ENCODE assay signal across 1 cellular context in genomic region chr9:105647595-105648349, GRCh38.
A peak's percentile ranks its signal among the peaks of the same experiment; 100 is the strongest.
TF ChIP-seq lines count a peak whose summit lies in the region.

No MANE protein-coding gene starts in this region.

TF ChIP-seq in K562, 482 proteins besides CTCF, POLR2A, EP300 and RAD21 (continued from another document and continues in another):
- TF ChIP-seq ZNF277 (CRISPR knock-in tag; IDR thresholded peaks at IDR 0.05; ENCODE audit: borderline replicate concordance) (no peak), MYNN (IDR thresholded peaks at IDR 0.05) (peak; percentile 93), MYNN (CRISPR knock-in tag; IDR thresholded peaks at IDR 0.05) (no peak), STAT5B (CRISPR knock-in tag; IDR thresholded peaks at IDR 0.05) (no peak), NFE2L1 (tag; IDR thresholded peaks at IDR 0.05; ENCODE audit: borderline replicate concordance, low read depth) (no peak), ZNF780A (CRISPR knock-in tag; IDR thresholded peaks at IDR 0.05) (no peak), ZC3H8 (IDR thresholded peaks at IDR 0.05) (no peak), FOXA1 (IDR thresholded peaks at IDR 0.05; ENCODE audit: borderline replicate concordance) (peak; percentile 95), NR2C1 (IDR thresholded peaks at IDR 0.05) (no peak), NR2C1 (tag; IDR thresholded peaks at IDR 0.05) (no peak), ZNF143 (CRISPR knock-in tag; IDR thresholded peaks at IDR 0.05) (no peak), FOXP1 (CRISPR knock-in tag; IDR thresholded peaks at IDR 0.05) (no peak), FOXM1 (IDR thresholded peaks at IDR 0.05; ENCODE audit: low read depth) (peak; percentile 91), FOXM1 (CRISPR knock-in tag; IDR thresholded peaks at IDR 0.05; ENCODE audit: low read depth) (no peak), RNF219 (CRISPR knock-in tag; IDR thresholded peaks at IDR 0.05) (no peak), THAP7 (CRISPR knock-in tag; IDR thresholded peaks at IDR 0.05) (no peak), NCOA1 (IDR thresholded peaks at IDR 0.05; ENCODE audit: low read depth) (peak; percentile 89), MYC (IDR thresholded peaks at IDR 0.05; ENCODE audit: low read depth, low read length) (0 out of 2 replicates have a peak, but pooled peaks have one; percentile 12), MYC (CRISPR knock-in tag; IDR thresholded peaks at IDR 0.05; ENCODE audit: borderline replicate concordance, low read depth) (no peak), CBFB (CRISPR knock-in tag; IDR thresholded peaks at IDR 0.05) (no peak), ELF1 (tag; IDR thresholded peaks at IDR 0.05) (no peak), SRSF3 (IDR thresholded peaks at IDR 0.05; ENCODE audit: insufficient read depth, low read length) (no peak), NFYB (IDR thresholded peaks at IDR 0.05; ENCODE audit: extremely low read depth, insufficient read length) (no peak), ASH1L (IDR thresholded peaks at IDR 0.05; ENCODE audit: borderline replicate concordance, low read depth, partially characterized antibody) (no peak), NR0B1 (IDR thresholded peaks at IDR 0.05; ENCODE audit: partially characterized antibody) (no peak), ZNF347 (CRISPR knock-in tag; IDR thresholded peaks at IDR 0.05; ENCODE audit: low read depth) (no peak), PCBP2 (IDR thresholded peaks at IDR 0.05; ENCODE audit: low read depth, low read length, poor library complexity, severe bottlenecking) (no peak), NBN (IDR thresholded peaks at IDR 0.05; ENCODE audit: low read depth) (no peak; the same call in 1 of the 2 replicates), ARHGAP35 (IDR thresholded peaks at IDR 0.05; ENCODE audit: partially characterized antibody) (no peak), ZSCAN29 (IDR thresholded peaks at IDR 0.05) (no peak), ZNF398 (CRISPR knock-in tag; IDR thresholded peaks at IDR 0.05) (no peak), TOE1 (IDR thresholded peaks at IDR 0.05; ENCODE audit: borderline replicate concordance) (no peak), TOE1 (CRISPR knock-in tag; IDR thresholded peaks at IDR 0.05; ENCODE audit: borderline replicate concordance, low read depth) (no peak), ATF4 (CRISPR knock-in tag; IDR thresholded peaks at IDR 0.05) (no peak), THRAP3 (IDR thresholded peaks at IDR 0.05; ENCODE audit: borderline replicate concordance) (no peak), MCM7 (IDR thresholded peaks at IDR 0.05) (no peak), ZBTB49 (CRISPR knock-in tag; IDR thresholded peaks at IDR 0.05; ENCODE audit: borderline replicate concordance) (no peak), AFF4 (CRISPR knock-in tag; IDR thresholded peaks at IDR 0.05) (no peak), ZFPM2 (CRISPR knock-in tag; IDR thresholded peaks at IDR 0.05) (0 out of 2 replicates have a peak, but pooled peaks have one; percentile 23), FOXK1 (CRISPR knock-in tag; IDR thresholded peaks at IDR 0.05; ENCODE audit: borderline replicate concordance) (no peak), ZEB2 (IDR thresholded peaks at IDR 0.05) (peak; percentile 80; the same call in 1 of the 2 replicates), ZKSCAN8 (CRISPR knock-in tag; IDR thresholded peaks at IDR 0.05) (no peak), ZZZ3 (IDR thresholded peaks at IDR 0.05) (no peak), NUFIP1 (IDR thresholded peaks at IDR 0.05; ENCODE audit: partially characterized antibody) (no peak), TRIM28 (IDR thresholded peaks at IDR 0.05) (no peak), CCNT2 (IDR thresholded peaks at IDR 0.05; ENCODE audit: borderline replicate concordance, extremely low read depth, insufficient read length, low read depth, low read length) (peak; percentile 98), SMAD2 (IDR thresholded peaks at IDR 0.05; ENCODE audit: low read depth, low read length) (no peak), ZNF146 (CRISPR knock-in tag; IDR thresholded peaks at IDR 0.05; ENCODE audit: unreplicated experiment) (no peak), ZNF41 (CRISPR knock-in tag; conservative IDR thresholded peaks at IDR 0.05) (no peak; the same call in 1 of the 2 replicates), ZNF449 (CRISPR knock-in tag; IDR thresholded peaks at IDR 0.05) (no peak), HMBOX1 (IDR thresholded peaks at IDR 0.05) (no peak), MXI1 (IDR thresholded peaks at IDR 0.05; ENCODE audit: low read depth, low read length) (no peak)
